ENCODE assay signal across 1 cellular context in the genomic region with DNA sequence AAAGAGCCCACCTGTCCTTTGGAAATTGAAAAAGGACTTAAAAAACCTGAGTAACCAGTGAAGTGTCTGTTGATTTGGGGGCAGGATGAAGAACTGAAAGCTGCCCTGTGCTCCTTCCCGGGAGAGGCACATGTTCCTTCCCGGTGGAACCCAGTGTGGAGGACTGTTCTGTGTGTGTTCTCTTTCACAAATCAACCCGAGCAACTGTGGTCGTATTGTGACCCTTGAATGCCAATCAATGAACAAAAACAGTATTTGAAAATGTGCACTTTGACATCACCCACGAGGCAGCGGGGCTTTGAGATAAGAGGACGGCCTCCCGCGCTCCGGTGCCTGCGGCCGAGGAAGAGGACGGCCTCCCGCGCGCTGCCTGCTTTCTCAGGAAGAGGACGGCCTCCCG.
TF ChIP-seq lines count a peak whose summit lies in the region.

No MANE protein-coding gene starts in this region.

TF ChIP-seq in K562, 482 proteins besides CTCF, POLR2A, EP300 and RAD21 (continued from another document and continues in another):
- peak; percentile 88 to 94 for TF ChIP-seq ETV6 (IDR thresholded peaks at IDR 0.05; ENCODE audit: borderline replicate concordance in 1 of 2, low read depth in 2 of 2, low read length in 1 of 2)
- no peak; the same call in 1 of the 2 replicates for TF ChIP-seq ETV6 (CRISPR knock-in tag; IDR thresholded peaks at IDR 0.05; ENCODE audit: borderline replicate concordance)
- TF ChIP-seq FOXK1 (CRISPR knock-in tag; IDR thresholded peaks at IDR 0.05; ENCODE audit: borderline replicate concordance) = no peak
- TF ChIP-seq HDAC6 (IDR thresholded peaks at IDR 0.05; ENCODE audit: low read depth, low read length) = no peak
- TF ChIP-seq NBN (IDR thresholded peaks at IDR 0.05; ENCODE audit: low read depth) = 0 out of 2 replicates have a peak, but pooled peaks have one; percentile 18
- no peak for TF ChIP-seq MAFF (IDR thresholded peaks at IDR 0.05; ENCODE audit: low read length)
- TF ChIP-seq PHF8 (IDR thresholded peaks at IDR 0.05; ENCODE audit: borderline replicate concordance, low read length) = peak; percentile 33; the same call in 1 of the 2 replicates
- TF ChIP-seq, protein P1, sequence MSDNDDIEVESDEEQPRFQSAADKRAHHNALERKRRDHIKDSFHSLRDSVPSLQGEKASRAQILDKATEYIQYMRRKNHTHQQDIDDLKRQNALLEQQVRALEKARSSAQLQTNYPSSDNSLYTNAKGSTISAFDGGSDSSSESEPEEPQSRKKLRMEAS (CRISPR knock-in tag; IDR thresholded peaks at IDR 0.05) = peak; percentile 75; the same call in 1 of the 2 replicates
- TF ChIP-seq, protein P2, sequence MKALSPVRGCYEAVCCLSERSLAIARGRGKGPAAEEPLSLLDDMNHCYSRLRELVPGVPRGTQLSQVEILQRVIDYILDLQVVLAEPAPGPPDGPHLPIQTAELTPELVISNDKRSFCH (CRISPR knock-in tag; IDR thresholded peaks at IDR 0.05) = no peak
- TF ChIP-seq, protein P2 (tag; IDR thresholded peaks at IDR 0.05) = peak; percentile 58; the same call in 1 of the 2 replicates
- TF ChIP-seq, protein P3, sequence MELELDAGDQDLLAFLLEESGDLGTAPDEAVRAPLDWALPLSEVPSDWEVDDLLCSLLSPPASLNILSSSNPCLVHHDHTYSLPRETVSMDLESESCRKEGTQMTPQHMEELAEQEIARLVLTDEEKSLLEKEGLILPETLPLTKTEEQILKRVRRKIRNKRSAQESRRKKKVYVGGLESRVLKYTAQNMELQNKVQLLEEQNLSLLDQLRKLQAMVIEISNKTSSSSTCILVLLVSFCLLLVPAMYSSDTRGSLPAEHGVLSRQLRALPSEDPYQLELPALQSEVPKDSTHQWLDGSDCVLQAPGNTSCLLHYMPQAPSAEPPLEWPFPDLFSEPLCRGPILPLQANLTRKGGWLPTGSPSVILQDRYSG (tag; conservative IDR thresholded peaks at IDR 0.05; ENCODE audit: low read depth) = peak; percentile 73
- 0 out of 2 replicates have a peak, but pooled peaks have one; percentile 26 for TF ChIP-seq SMAD4 (CRISPR knock-in tag; conservative IDR thresholded peaks at IDR 0.05)
- TF ChIP-seq RNF2 (IDR thresholded peaks at IDR 0.05) = peak; percentile 54; the same call in 1 of the 2 replicates
- TF ChIP-seq SRF (CRISPR knock-in tag; IDR thresholded peaks at IDR 0.05) = peak in 1 of 2 experiments; percentile 12; a peak in 1 of 4 replicates
- TF ChIP-seq TBP (optimal IDR thresholded peaks at IDR 0.05; ENCODE audit: low read depth, low read length) = peak; percentile 34
- TF ChIP-seq, protein P4, sequence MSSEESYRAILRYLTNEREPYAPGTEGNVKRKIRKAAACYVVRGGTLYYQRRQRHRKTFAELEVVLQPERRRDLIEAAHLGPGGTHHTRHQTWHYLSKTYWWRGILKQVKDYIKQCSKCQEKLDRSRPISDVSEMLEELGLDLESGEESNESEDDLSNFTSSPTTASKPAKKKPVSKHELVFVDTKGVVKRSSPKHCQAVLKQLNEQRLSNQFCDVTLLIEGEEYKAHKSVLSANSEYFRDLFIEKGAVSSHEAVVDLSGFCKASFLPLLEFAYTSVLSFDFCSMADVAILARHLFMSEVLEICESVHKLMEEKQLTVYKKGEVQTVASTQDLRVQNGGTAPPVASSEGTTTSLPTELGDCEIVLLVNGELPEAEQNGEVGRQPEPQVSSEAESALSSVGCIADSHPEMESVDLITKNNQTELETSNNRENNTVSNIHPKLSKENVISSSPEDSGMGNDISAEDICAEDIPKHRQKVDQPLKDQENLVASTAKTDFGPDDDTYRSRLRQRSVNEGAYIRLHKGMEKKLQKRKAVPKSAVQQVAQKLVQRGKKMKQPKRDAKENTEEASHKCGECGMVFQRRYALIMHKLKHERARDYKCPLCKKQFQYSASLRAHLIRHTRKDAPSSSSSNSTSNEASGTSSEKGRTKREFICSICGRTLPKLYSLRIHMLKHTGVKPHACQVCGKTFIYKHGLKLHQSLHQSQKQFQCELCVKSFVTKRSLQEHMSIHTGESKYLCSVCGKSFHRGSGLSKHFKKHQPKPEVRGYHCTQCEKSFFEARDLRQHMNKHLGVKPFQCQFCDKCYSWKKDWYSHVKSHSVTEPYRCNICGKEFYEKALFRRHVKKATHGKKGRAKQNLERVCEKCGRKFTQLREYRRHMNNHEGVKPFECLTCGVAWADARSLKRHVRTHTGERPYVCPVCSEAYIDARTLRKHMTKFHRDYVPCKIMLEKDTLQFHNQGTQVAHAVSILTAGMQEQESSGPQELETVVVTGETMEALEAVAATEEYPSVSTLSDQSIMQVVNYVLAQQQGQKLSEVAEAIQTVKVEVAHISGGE (CRISPR knock-in tag; IDR thresholded peaks at IDR 0.05) = 0 out of 6 replicates have a peak, but pooled peaks of 1 of the 3 experiments have one; percentile 11
- TF ChIP-seq, protein P5, sequence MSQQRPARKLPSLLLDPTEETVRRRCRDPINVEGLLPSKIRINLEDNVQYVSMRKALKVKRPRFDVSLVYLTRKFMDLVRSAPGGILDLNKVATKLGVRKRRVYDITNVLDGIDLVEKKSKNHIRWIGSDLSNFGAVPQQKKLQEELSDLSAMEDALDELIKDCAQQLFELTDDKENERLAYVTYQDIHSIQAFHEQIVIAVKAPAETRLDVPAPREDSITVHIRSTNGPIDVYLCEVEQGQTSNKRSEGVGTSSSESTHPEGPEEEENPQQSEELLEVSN (IDR thresholded peaks at IDR 0.05; ENCODE audit: borderline replicate concordance in 1 of 2, extremely low read depth in 1 of 2, insufficient read depth in 1 of 2, insufficient read length in 1 of 2, low read depth in 1 of 2, low read length in 1 of 2, poor library complexity in 1 of 2, severe bottlenecking in 1 of 2) = peak; percentile 82 to 95
- TF ChIP-seq, protein P6, sequence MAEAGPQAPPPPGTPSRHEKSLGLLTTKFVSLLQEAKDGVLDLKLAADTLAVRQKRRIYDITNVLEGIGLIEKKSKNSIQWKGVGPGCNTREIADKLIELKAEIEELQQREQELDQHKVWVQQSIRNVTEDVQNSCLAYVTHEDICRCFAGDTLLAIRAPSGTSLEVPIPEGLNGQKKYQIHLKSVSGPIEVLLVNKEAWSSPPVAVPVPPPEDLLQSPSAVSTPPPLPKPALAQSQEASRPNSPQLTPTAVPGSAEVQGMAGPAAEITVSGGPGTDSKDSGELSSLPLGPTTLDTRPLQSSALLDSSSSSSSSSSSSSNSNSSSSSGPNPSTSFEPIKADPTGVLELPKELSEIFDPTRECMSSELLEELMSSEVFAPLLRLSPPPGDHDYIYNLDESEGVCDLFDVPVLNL (CRISPR knock-in tag; IDR thresholded peaks at IDR 0.05; ENCODE audit: low read depth) = 0 out of 2 replicates have a peak, but pooled peaks have one; percentile 46
- no peak for TF ChIP-seq NR2C2 (CRISPR knock-in tag; IDR thresholded peaks at IDR 0.05)
- TF ChIP-seq NR2C2 (tag; IDR thresholded peaks at IDR 0.05) = peak; percentile 68; the same call in 1 of the 2 replicates
- TF ChIP-seq ZFX (CRISPR knock-in tag; IDR thresholded peaks at IDR 0.05) = peak; percentile 41
- peak; percentile 95 for TF ChIP-seq L3MBTL2 (IDR thresholded peaks at IDR 0.05)
- TF ChIP-seq TEAD1 (CRISPR knock-in tag; IDR thresholded peaks at IDR 0.05) = peak in 1 of 2 experiments; percentile 72; a peak in 1 of 4 replicates
- TF ChIP-seq CXXC5 (CRISPR knock-in tag; IDR thresholded peaks at IDR 0.05) = peak; percentile 54; the same call in 1 of the 2 replicates
- TF ChIP-seq, protein P7, sequence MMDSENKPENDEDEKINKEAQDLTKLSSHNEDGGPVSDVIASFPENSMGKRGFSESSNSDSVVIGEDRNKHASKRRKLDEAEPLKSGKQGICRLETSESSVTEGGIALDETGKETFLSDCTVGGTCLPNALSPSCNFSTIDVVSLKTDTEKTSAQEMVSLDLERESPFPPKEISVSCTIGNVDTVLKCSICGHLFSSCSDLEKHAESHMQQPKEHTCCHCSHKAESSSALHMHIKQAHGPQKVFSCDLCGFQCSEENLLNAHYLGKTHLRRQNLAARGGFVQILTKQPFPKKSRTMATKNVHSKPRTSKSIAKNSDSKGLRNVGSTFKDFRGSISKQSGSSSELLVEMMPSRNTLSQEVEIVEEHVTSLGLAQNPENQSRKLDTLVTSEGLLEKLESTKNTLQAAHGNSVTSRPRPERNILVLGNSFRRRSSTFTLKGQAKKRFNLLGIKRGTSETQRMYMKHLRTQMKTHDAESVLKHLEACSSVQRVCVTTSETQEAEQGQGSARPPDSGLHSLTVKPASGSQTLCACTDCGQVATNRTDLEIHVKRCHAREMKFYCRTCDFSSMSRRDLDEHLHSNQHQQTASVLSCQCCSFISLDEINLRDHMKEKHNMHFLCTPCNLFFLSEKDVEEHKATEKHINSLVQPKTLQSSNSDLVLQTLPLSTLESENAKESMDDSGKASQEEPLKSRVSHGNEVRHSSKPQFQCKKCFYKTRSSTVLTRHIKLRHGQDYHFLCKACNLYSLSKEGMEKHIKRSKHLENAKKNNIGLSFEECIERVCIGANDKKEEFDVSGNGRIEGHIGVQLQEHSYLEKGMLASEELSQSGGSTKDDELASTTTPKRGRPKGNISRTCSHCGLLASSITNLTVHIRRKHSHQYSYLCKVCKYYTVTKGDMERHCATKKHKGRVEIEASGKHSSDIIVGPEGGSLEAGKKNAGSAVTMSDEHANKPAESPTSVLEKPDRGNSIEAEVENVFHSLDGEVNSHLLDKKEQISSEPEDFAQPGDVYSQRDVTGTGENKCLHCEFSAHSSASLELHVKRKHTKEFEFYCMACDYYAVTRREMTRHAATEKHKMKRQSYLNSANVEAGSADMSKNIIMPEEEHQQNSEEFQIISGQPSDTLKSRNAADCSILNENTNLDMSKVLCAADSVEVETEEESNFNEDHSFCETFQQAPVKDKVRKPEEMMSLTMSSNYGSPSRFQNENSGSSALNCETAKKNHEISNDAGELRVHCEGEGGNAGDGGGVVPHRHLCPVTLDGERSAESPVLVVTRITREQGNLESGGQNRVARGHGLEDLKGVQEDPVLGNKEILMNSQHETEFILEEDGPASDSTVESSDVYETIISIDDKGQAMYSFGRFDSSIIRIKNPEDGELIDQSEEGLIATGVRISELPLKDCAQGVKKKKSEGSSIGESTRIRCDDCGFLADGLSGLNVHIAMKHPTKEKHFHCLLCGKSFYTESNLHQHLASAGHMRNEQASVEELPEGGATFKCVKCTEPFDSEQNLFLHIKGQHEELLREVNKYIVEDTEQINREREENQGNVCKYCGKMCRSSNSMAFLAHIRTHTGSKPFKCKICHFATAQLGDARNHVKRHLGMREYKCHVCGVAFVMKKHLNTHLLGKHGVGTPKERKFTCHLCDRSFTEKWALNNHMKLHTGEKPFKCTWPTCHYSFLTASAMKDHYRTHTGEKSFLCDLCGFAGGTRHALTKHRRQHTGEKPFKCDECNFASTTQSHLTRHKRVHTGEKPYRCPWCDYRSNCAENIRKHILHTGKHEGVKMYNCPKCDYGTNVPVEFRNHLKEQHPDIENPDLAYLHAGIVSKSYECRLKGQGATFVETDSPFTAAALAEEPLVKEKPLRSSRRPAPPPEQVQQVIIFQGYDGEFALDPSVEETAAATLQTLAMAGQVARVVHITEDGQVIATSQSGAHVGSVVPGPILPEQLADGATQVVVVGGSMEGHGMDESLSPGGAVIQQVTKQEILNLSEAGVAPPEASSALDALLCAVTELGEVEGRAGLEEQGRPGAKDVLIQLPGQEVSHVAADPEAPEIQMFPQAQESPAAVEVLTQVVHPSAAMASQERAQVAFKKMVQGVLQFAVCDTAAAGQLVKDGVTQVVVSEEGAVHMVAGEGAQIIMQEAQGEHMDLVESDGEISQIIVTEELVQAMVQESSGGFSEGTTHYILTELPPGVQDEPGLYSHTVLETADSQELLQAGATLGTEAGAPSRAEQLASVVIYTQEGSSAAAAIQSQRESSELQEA (IDR thresholded peaks at IDR 0.05; ENCODE audit: low read depth) = no peak
